9 cellular contexts compared by ENCODE assay signal in genomic region chr2:147331790-147332419, GRCh38.
DNase-seq lines count a peak whose midpoint lies in the region; ATAC-seq lines count a peak whose summit lies in the region.
"Had no signal": no experiment of that assay in that cellular context is flagged by ENCODE, and none has a peak within 500 bp of the region (broad histone marks: within the 10 kb centered on the region; RNA-seq: fewer than 3 reads in every experiment).

No MANE protein-coding gene starts in this region.

- 0 out of 2 replicates have a peak, but pooled peaks cover 5% of the 10 kb centered on the region for H3K4me1 ChIP-seq in GM23248 (ENCODE audit: insufficient read depth)
- H3K4me1 ChIP-seq: A549 had no signal

- H3F3A ChIP-seq in GM23248 (ENCODE audit: insufficient read depth) = no peaks in the 10 kb centered on the region

- no peaks in the 10 kb centered on the region for H3K79me2 ChIP-seq in GM23248 (ENCODE audit: insufficient read depth)

- DNase-seq in DMS53 (lab: John Stamatoyannopoulos, UW) (peak; percentile 59), DMS53 treated with DMSO at 0.1 percent for 48 hours (lab: John Stamatoyannopoulos, UW; ENCODE audit: unreplicated experiment) (no peak), GM23248 (peak; percentile 61), NCI-H146 treated with DMSO at 0.1 percent for 48 hours (lab: John Stamatoyannopoulos, UW; ENCODE audit: unreplicated experiment) (peak; percentile 22), activated T-helper 1 cell treated with Interleukin-2 at 50 U/mL for 16 hours (ENCODE audit: low read depth) (peak; percentile 4), kidney tubule cell (ENCODE audit: low spot score) (peak; percentile 38), C1 segment of cervical spinal cord (lab: John Stamatoyannopoulos, UW) (no peak)

- no peak overlapping the region for H3K4me3 ChIP-seq in GM23248
- H3K4me3 ChIP-seq: A549 had no signal

- H4K20me1 ChIP-seq in GM23248 (ENCODE audit: insufficient read depth) = no peaks in the 10 kb centered on the region

- peak overlapping the region; percentile 18 for H3K4me2 ChIP-seq in GM23248 (ENCODE audit: unreplicated experiment)
- H3K4me2 ChIP-seq: A549 had no signal

- no peaks in the 10 kb centered on the region for H3K27me3 ChIP-seq in GM23248 (replicated peaks; ENCODE audit: insufficient read depth)

- WGBS in GM23248 (ENCODE audit: low coverage in 1 of 2, low lambda C conversion rate in 2 of 2, missing lambda C conversion rate in 2 of 2), 2 experiments = 35 to 43% methylated on average over 4 of the region's 4 CpGs

- no peaks in the 10 kb centered on the region for H3K9me2 ChIP-seq in GM23248 (ENCODE audit: insufficient read depth)

- H3K9me3 ChIP-seq in GM23248 (ENCODE audit: low read depth) = no peaks in the 10 kb centered on the region
- H3K9me3 ChIP-seq: A549 had no signal

- in situ Hi-C loops in GM23248 (cut with MboI) = loop anchor here (25.0 kb wide), 1 partner anchor 420 kb away; no protein-coding TSS in a partner anchor

- H2AFZ ChIP-seq in GM23248 = no peak overlapping the region

- H3K9ac ChIP-seq in GM23248 = no peak overlapping the region

- no peak for ATAC-seq in HG02970 (IDR thresholded peaks at IDR 0.05; ENCODE audit: low FRiP score, unreplicated experiment)
- ATAC-seq: A549 had no signal

- H3K27ac ChIP-seq in GM23248 = no peak overlapping the region
- H3K27ac ChIP-seq: A549 had no signal

- H3K36me3 ChIP-seq in GM23248 (ENCODE audit: low read depth) = no peaks in the 10 kb centered on the region

Comparison
In these comparisons a context has a peak if more than half of its experiments do, and no peak if none do; other contexts are left out.
1. DNase-seq: peak in DMS53 (single experiment), GM23248 (single experiment), NCI-H146 treated with DMSO at 0.1 percent for 48 hours (single experiment), activated T-helper 1 cell treated with Interleukin-2 at 50 U/mL for 16 hours (single experiment) and kidney tubule cell (single experiment); none in DMS53 treated with DMSO at 0.1 percent for 48 hours (single experiment) and C1 segment of cervical spinal cord (0 of 14).